In genomic region chr10:100614416-100614815, GRCh38 we compare ENCODE assay signal across 2 cellular contexts.
TF ChIP-seq lines count a peak whose summit lies in the region.

No MANE protein-coding gene starts in this region.

TF ChIP-seq in GM23338, 12 proteins besides CTCF, POLR2A, EP300 and RAD21:
- no peak for TF ChIP-seq CREB1 (CRISPR knock-in tag; IDR thresholded peaks at IDR 0.05; ENCODE audit: low read depth)
- no peak for TF ChIP-seq ZNF331 (CRISPR knock-in tag; IDR thresholded peaks at IDR 0.05; ENCODE audit: low read depth)
- no peak for TF ChIP-seq JUNB (IDR thresholded peaks at IDR 0.05; ENCODE audit: unreplicated experiment)
- TF ChIP-seq ZNF462 (CRISPR knock-in tag; IDR thresholded peaks at IDR 0.05) = no peak
- no peak for TF ChIP-seq ETS1 (IDR thresholded peaks at IDR 0.05)
- no peak for TF ChIP-seq POLR2AphosphoS5 (IDR thresholded peaks at IDR 0.05; ENCODE audit: low read depth)
- no peak for TF ChIP-seq EZH2 (IDR thresholded peaks at IDR 0.05; ENCODE audit: low read depth, unreplicated experiment)
- no peak for TF ChIP-seq NANOG (IDR thresholded peaks at IDR 0.05; ENCODE audit: borderline replicate concordance)
- no peak for TF ChIP-seq REST (IDR thresholded peaks at IDR 0.05; ENCODE audit: unreplicated experiment)

TF ChIP-seq in H1, 55 proteins besides CTCF, POLR2A, EP300 and RAD21:
- TF ChIP-seq SP2 (IDR thresholded peaks at IDR 0.05; ENCODE audit: low read length) (no peak), FOSL1 (IDR thresholded peaks at IDR 0.05; ENCODE audit: insufficient read depth, low read depth, low read length) (no peak), SP4 (IDR thresholded peaks at IDR 0.05; ENCODE audit: low read length) (no peak), NRF1 (IDR thresholded peaks at IDR 0.05; ENCODE audit: low read depth, low read length) (no peak), CHD1 (IDR thresholded peaks at IDR 0.05; ENCODE audit: low read depth, low read length) (no peak), EZH2 (IDR thresholded peaks at IDR 0.05; ENCODE audit: low read depth, low read length, severe bottlenecking) (no peak), BRCA1 (IDR thresholded peaks at IDR 0.05; ENCODE audit: low read depth, low read length) (no peak), GTF2F1 (IDR thresholded peaks at IDR 0.05; ENCODE audit: borderline replicate concordance, low read depth, low read length) (no peak)
